ENCODE assay signal across 1 cellular context in genomic region chr7:151038951-151039849, GRCh38.
TF ChIP-seq lines count a peak whose summit lies in the region.

No MANE protein-coding gene starts in this region.

TF ChIP-seq in HEK293, 187 proteins besides CTCF, POLR2A, EP300 and RAD21 (continued from another document):
- peak; percentile 57; the same call in 1 of the 2 replicates for TF ChIP-seq HIC1 (tag by site-specific recombination; IDR thresholded peaks at IDR 0.05)
- no peak for TF ChIP-seq ZNF221 (tag by site-specific recombination; IDR thresholded peaks at IDR 0.05; ENCODE audit: borderline replicate concordance)
- TF ChIP-seq ZNF660 (tag by site-specific recombination; IDR thresholded peaks at IDR 0.05): peak; percentile 84
- TF ChIP-seq ZNF664 (tag by site-specific recombination; IDR thresholded peaks at IDR 0.05): no peak
- TF ChIP-seq SP7 (tag by site-specific recombination; IDR thresholded peaks at IDR 0.05): peak; percentile 80
- TF ChIP-seq ZNF596 (tag by site-specific recombination; IDR thresholded peaks at IDR 0.05): no peak
- TF ChIP-seq ZNF529 (tag by site-specific recombination; IDR thresholded peaks at IDR 0.05; ENCODE audit: insufficient replicate concordance): no peak
- TF ChIP-seq ZNF843 (tag by site-specific recombination; IDR thresholded peaks at IDR 0.05): no peak
- TF ChIP-seq ZNF488 (tag by site-specific recombination; IDR thresholded peaks at IDR 0.05): no peak
- TF ChIP-seq ZNF175 (tag by site-specific recombination; IDR thresholded peaks at IDR 0.05): no peak
- TF ChIP-seq, protein P1, sequence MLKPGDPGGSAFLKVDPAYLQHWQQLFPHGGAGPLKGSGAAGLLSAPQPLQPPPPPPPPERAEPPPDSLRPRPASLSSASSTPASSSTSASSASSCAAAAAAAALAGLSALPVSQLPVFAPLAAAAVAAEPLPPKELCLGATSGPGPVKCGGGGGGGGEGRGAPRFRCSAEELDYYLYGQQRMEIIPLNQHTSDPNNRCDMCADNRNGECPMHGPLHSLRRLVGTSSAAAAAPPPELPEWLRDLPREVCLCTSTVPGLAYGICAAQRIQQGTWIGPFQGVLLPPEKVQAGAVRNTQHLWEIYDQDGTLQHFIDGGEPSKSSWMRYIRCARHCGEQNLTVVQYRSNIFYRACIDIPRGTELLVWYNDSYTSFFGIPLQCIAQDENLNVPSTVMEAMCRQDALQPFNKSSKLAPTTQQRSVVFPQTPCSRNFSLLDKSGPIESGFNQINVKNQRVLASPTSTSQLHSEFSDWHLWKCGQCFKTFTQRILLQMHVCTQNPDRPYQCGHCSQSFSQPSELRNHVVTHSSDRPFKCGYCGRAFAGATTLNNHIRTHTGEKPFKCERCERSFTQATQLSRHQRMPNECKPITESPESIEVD (tag by site-specific recombination; IDR thresholded peaks at IDR 0.05): no peak
- no peak for TF ChIP-seq ZNF514 (tag by site-specific recombination; IDR thresholded peaks at IDR 0.05)
- no peak for TF ChIP-seq ZNF174 (tag by site-specific recombination; IDR thresholded peaks at IDR 0.05)
- peak; percentile 69 for TF ChIP-seq ZFHX2 (tag by site-specific recombination; conservative IDR thresholded peaks at IDR 0.05)
- no peak for TF ChIP-seq REST (tag by site-specific recombination; IDR thresholded peaks at IDR 0.05)
- TF ChIP-seq, protein P2, sequence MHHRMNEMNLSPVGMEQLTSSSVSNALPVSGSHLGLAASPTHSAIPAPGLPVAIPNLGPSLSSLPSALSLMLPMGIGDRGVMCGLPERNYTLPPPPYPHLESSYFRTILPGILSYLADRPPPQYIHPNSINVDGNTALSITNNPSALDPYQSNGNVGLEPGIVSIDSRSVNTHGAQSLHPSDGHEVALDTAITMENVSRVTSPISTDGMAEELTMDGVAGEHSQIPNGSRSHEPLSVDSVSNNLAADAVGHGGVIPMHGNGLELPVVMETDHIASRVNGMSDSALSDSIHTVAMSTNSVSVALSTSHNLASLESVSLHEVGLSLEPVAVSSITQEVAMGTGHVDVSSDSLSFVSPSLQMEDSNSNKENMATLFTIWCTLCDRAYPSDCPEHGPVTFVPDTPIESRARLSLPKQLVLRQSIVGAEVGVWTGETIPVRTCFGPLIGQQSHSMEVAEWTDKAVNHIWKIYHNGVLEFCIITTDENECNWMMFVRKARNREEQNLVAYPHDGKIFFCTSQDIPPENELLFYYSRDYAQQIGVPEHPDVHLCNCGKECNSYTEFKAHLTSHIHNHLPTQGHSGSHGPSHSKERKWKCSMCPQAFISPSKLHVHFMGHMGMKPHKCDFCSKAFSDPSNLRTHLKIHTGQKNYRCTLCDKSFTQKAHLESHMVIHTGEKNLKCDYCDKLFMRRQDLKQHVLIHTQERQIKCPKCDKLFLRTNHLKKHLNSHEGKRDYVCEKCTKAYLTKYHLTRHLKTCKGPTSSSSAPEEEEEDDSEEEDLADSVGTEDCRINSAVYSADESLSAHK (tag by site-specific recombination; IDR thresholded peaks at IDR 0.05): no peak
- TF ChIP-seq SALL2 (tag by site-specific recombination; IDR thresholded peaks at IDR 0.05; ENCODE audit: borderline replicate concordance): no peak
- TF ChIP-seq, protein P3, sequence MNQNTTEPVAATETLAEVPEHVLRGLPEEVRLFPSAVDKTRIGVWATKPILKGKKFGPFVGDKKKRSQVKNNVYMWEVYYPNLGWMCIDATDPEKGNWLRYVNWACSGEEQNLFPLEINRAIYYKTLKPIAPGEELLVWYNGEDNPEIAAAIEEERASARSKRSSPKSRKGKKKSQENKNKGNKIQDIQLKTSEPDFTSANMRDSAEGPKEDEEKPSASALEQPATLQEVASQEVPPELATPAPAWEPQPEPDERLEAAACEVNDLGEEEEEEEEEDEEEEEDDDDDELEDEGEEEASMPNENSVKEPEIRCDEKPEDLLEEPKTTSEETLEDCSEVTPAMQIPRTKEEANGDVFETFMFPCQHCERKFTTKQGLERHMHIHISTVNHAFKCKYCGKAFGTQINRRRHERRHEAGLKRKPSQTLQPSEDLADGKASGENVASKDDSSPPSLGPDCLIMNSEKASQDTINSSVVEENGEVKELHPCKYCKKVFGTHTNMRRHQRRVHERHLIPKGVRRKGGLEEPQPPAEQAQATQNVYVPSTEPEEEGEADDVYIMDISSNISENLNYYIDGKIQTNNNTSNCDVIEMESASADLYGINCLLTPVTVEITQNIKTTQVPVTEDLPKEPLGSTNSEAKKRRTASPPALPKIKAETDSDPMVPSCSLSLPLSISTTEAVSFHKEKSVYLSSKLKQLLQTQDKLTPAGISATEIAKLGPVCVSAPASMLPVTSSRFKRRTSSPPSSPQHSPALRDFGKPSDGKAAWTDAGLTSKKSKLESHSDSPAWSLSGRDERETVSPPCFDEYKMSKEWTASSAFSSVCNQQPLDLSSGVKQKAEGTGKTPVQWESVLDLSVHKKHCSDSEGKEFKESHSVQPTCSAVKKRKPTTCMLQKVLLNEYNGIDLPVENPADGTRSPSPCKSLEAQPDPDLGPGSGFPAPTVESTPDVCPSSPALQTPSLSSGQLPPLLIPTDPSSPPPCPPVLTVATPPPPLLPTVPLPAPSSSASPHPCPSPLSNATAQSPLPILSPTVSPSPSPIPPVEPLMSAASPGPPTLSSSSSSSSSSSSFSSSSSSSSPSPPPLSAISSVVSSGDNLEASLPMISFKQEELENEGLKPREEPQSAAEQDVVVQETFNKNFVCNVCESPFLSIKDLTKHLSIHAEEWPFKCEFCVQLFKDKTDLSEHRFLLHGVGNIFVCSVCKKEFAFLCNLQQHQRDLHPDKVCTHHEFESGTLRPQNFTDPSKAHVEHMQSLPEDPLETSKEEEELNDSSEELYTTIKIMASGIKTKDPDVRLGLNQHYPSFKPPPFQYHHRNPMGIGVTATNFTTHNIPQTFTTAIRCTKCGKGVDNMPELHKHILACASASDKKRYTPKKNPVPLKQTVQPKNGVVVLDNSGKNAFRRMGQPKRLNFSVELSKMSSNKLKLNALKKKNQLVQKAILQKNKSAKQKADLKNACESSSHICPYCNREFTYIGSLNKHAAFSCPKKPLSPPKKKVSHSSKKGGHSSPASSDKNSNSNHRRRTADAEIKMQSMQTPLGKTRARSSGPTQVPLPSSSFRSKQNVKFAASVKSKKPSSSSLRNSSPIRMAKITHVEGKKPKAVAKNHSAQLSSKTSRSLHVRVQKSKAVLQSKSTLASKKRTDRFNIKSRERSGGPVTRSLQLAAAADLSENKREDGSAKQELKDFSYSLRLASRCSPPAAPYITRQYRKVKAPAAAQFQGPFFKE (tag by site-specific recombination; IDR thresholded peaks at IDR 0.05; ENCODE audit: borderline replicate concordance): no peak
- no peak for TF ChIP-seq ZBTB8A (tag by site-specific recombination; IDR thresholded peaks at IDR 0.05)
- TF ChIP-seq ZNF211 (tag by site-specific recombination; IDR thresholded peaks at IDR 0.05; ENCODE audit: low read depth): no peak
- TF ChIP-seq ZNF776 (tag by site-specific recombination; IDR thresholded peaks at IDR 0.05; ENCODE audit: borderline replicate concordance): no peak
- TF ChIP-seq, protein P4, sequence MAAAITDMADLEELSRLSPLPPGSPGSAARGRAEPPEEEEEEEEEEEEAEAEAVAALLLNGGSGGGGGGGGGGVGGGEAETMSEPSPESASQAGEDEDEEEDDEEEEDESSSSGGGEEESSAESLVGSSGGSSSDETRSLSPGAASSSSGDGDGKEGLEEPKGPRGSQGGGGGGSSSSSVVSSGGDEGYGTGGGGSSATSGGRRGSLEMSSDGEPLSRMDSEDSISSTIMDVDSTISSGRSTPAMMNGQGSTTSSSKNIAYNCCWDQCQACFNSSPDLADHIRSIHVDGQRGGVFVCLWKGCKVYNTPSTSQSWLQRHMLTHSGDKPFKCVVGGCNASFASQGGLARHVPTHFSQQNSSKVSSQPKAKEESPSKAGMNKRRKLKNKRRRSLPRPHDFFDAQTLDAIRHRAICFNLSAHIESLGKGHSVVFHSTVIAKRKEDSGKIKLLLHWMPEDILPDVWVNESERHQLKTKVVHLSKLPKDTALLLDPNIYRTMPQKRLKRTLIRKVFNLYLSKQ (tag by site-specific recombination; IDR thresholded peaks at IDR 0.05; ENCODE audit: borderline replicate concordance): no peak
- TF ChIP-seq ZNF48 (tag by site-specific recombination; IDR thresholded peaks at IDR 0.05): no peak
- TF ChIP-seq ZNF214 (tag by site-specific recombination; IDR thresholded peaks at IDR 0.05; ENCODE audit: borderline replicate concordance): no peak
- no peak for TF ChIP-seq ZNF138 (tag by site-specific recombination; IDR thresholded peaks at IDR 0.05; ENCODE audit: borderline replicate concordance)
